In genomic region chr7:36763084-36763807, GRCh38 we compare ENCODE assay signal across 20 cellular contexts. TPM values are rescaled to one million over a fixed set of nuclear protein-coding genes. Genes with fewer than 3 reads are reported as not detected.
A peak's percentile ranks its signal among the peaks of the same experiment; 100 is the strongest.
DNase-seq lines count a peak whose midpoint lies in the region; ATAC-seq and TF ChIP-seq lines count a peak whose summit lies in the region.
"Had no signal": no experiment of that assay in that cellular context is flagged by ENCODE, and none has a peak within 500 bp of the region (broad histone marks: within the 10 kb centered on the region; RNA-seq: fewer than 3 reads in every experiment).

No MANE protein-coding gene starts in this region.

- H3K9me3 ChIP-seq in SK-N-SH: no peaks in the 10 kb centered on the region
- H3K9me3 ChIP-seq: body of pancreas, esophagus squamous epithelium, uterus had no signal

- no peak for TF ChIP-seq CTCF in SK-N-SH (IDR thresholded peaks at IDR 0.05)
- TF ChIP-seq CTCF in fibroblast of the aortic adventitia (IDR thresholded peaks at IDR 0.05; ENCODE audit: insufficient read depth, low read length): no peak

- H3K4me3 ChIP-seq in SK-N-SH (ENCODE audit: low read depth in 2 of 2, low read length in 1 of 2) (no peak overlapping the region), fibroblast of the aortic adventitia (ENCODE audit: low read depth, low read length) (no peak overlapping the region)
- H3K4me3 ChIP-seq: body of pancreas, esophagus squamous epithelium, hepatocyte, uterus had no signal

- CTCF ChIA-PET in SK-N-SH (lab: Yijun Ruan, JAX): interaction anchor here (0.6 to 1.9 kb wide), 10 partner anchors 9 to 438 kb away, joined by 3 to 5 read pairs (median 3); no protein-coding TSS in a partner anchor

- H3K4me1 ChIP-seq in SK-N-SH (ENCODE audit: control insufficient read depth in 1 of 2, insufficient read depth in 2 of 2, low read depth in 1 of 2, low read length in 1 of 2): peaks cover 0 to 2% of the 10 kb centered on the region in 2 experiments; a peak in 1 of 4 replicates
- H3K4me1 ChIP-seq: esophagus squamous epithelium, uterus had no signal

- H3K79me2 ChIP-seq in SK-N-SH (ENCODE audit: insufficient read depth): no peaks in the 10 kb centered on the region
- H3K79me2 ChIP-seq: hepatocyte had no signal

- no peak overlapping the region for H3K4me2 ChIP-seq in SK-N-SH
- H3K4me2 ChIP-seq: hepatocyte had no signal

- TF ChIP-seq EP300 in SK-N-SH (IDR thresholded peaks at IDR 0.05; ENCODE audit: borderline replicate concordance in 1 of 2, low read depth in 1 of 2, low read length in 1 of 2): no peak

- no peak overlapping the region for H3K9ac ChIP-seq in SK-N-SH

- H2AFZ ChIP-seq in SK-N-SH (ENCODE audit: low read depth): no peak overlapping the region
- H2AFZ ChIP-seq: hepatocyte had no signal

- H4K20me1 ChIP-seq in SK-N-SH (ENCODE audit: insufficient read depth): no peaks in the 10 kb centered on the region

- no peaks in the 10 kb centered on the region for H3F3A ChIP-seq in SK-N-SH (replicated peaks; ENCODE audit: insufficient read depth)

- POLR2A ChIA-PET in SK-N-SH (lab: Yijun Ruan, JAX): no interaction called here

- H3K27ac ChIP-seq in SK-N-SH (ENCODE audit: low read depth in 2 of 2, low read length in 1 of 2): no peak overlapping the region
- H3K27ac ChIP-seq: body of pancreas, esophagus squamous epithelium, hepatocyte, uterus had no signal

- no peak for TF ChIP-seq RAD21 in SK-N-SH (IDR thresholded peaks at IDR 0.05; ENCODE audit: low read length)

- WGBS in SK-N-SH (ENCODE audit: low lambda C conversion rate): 57% methylated on average over 11 of the region's 11 CpGs

- H3K36me3 ChIP-seq in SK-N-SH (replicated peaks in 1 of 2; ENCODE audit: control insufficient read depth in 1 of 2, insufficient read depth in 2 of 2, low read length in 1 of 2): no peaks in the 10 kb centered on the region
- H3K36me3 ChIP-seq: esophagus squamous epithelium, uterus had no signal

- DNase-seq in SK-N-SH: no peak
- DNase-seq in NCI-H460 (ENCODE audit: extremely low read depth, low read depth): peak; percentile 14
- peak; percentile 16 for DNase-seq in fibroblast of the aortic adventitia (ENCODE audit: low read depth)
- DNase-seq in renal cortical epithelial cell (ENCODE audit: low read depth): peak; percentile 81
- DNase-seq in Ammon's horn (ENCODE audit: low spot score): no peak
- DNase-seq: activated CD4-positive, alpha-beta T cell treated with anti-CD3 and anti-CD28 coated beads for 36 hours; activated CD8-positive, alpha-beta memory T cell treated with anti-CD3 and anti-CD28 coated beads, Interleukin-2, amount 50 U/mL, for 48 hours; activated naive CD4-positive, alpha-beta T cell; body of pancreas; esophagus squamous epithelium; NCI-H2029; NK-92 treated with Interleukin-12 subunit alpha and Interleukin-12 subunit beta, amount 100 ng/mL, for 24 hours; uterus had no signal

- no peak for ATAC-seq in SK-N-SH treated with all-trans-retinoic acid at 6 μM for 48 hours
- ATAC-seq in GM18519 (IDR thresholded peaks at IDR 0.05; ENCODE audit: low FRiP score, unreplicated experiment): no peak
- no peak for ATAC-seq in GM19351 (IDR thresholded peaks at IDR 0.05; ENCODE audit: unreplicated experiment)
- ATAC-seq: activated CD4-positive, alpha-beta T cell treated with anti-CD3 and anti-CD28 coated beads for 36 hours; body of pancreas; left lobe of liver had no signal

- H3K27me3 ChIP-seq in SK-N-SH (ENCODE audit: insufficient read depth): no peaks in the 10 kb centered on the region
- H3K27me3 ChIP-seq: body of pancreas, esophagus squamous epithelium, hepatocyte, uterus had no signal

- H3K9me2 ChIP-seq in SK-N-SH: no peaks in the 10 kb centered on the region

TF ChIP-seq in SK-N-SH treated with all-trans-retinoic acid at 6 μM for 48 hours, 23 proteins besides CTCF, POLR2A, EP300 and RAD21:
- TF ChIP-seq ISL1 (CRISPR knock-in tag; IDR thresholded peaks at IDR 0.05) (peak; percentile 41), ZFP3 (CRISPR knock-in tag; IDR thresholded peaks at IDR 0.05) (0 out of 2 replicates have a peak, but pooled peaks have one; percentile 24), GLIS3 (CRISPR knock-in tag; IDR thresholded peaks at IDR 0.05) (no peak), PATZ1 (CRISPR knock-in tag; IDR thresholded peaks at IDR 0.05; ENCODE audit: borderline replicate concordance) (peak; percentile 36; the same call in 1 of the 2 replicates)

TF ChIP-seq in SK-N-SH, 30 proteins besides CTCF, POLR2A, EP300 and RAD21:
- TF ChIP-seq GABPA (IDR thresholded peaks at IDR 0.05; ENCODE audit: low read depth) (no peak), IRF3 (IDR thresholded peaks at IDR 0.05; ENCODE audit: low read depth, low read length) (no peak), USF1 (IDR thresholded peaks at IDR 0.05; ENCODE audit: borderline replicate concordance, low read depth) (no peak), SIN3A (IDR thresholded peaks at IDR 0.05; ENCODE audit: borderline replicate concordance, low read depth, low read length) (no peak)

RNA-seq across cellular contexts. Expression of gene AOAH, which starts 39.0 kb away (rescaled TPM):
- polyA plus RNA-seq in SK-N-SH (2012; rRNA removed): not detected in 2 replicates
- polyA plus RNA-seq in SK-N-SH (2012; cell fraction: cytosol; rRNA removed): 0.01 and 0.03 TPM in 2 replicates
- polyA plus RNA-seq in SK-N-SH (2012; cell fraction: nucleus; rRNA removed): not detected in 2 replicates
- 0.10 TPM in 1 of 2 replicates, not detected in the other for total RNA-seq in NCI-H460 (2014; rRNA removed; shearing (Covaris generic))
- not detected in 2 replicates for polyA plus RNA-seq in NCI-H460 (2014; cell fraction: nucleus; rRNA removed)
- total RNA-seq in fibroblast of the aortic adventitia (ENCODE audit: low replicate concordance) (0.74 TPM in 1 of 2 replicates, not detected in the other), renal cortical epithelial cell (1.2 and 1.9 TPM in 2 replicates)
- total RNA-seq: pulmonary artery endothelial cell had no signal
- polyA plus RNA-seq: AG04450 had no signal

Comparison
In these comparisons a context has a peak if more than half of its experiments do, and no peak if none do; other contexts are left out.
1. DNase-seq: peak in NCI-H460 (single experiment), fibroblast of the aortic adventitia (single experiment) and renal cortical epithelial cell (single experiment); none in SK-N-SH (single experiment) and Ammon's horn (single experiment).